ENCODE assay signal across 8 cellular contexts in genomic region chr6:140537834-140538680, GRCh38.
DNase-seq lines count a peak whose midpoint lies in the region; ATAC-seq and TF ChIP-seq lines count a peak whose summit lies in the region.

No MANE protein-coding gene starts in this region.

- peak; percentile 99 for DNase-seq in EL
- peak; percentile 91 for DNase-seq in RPMI7951 (ENCODE audit: low read depth)
- DNase-seq in foreskin melanocyte = peak; percentile 90
- peak; percentile 79 to 90 for DNase-seq in trophoblast cell
- no peak for DNase-seq in HT-29 (ENCODE audit: low spot score)
- DNase-seq in KG1 (lab: John Stamatoyannopoulos, UW) = no peak
- no peak for DNase-seq in NCI-H1930 (lab: John Stamatoyannopoulos, UW)
- no peak for DNase-seq in CD4-positive, alpha-beta T cell

- intact Hi-C loops in CD4-positive, alpha-beta T cell (cut with DNase I, micrococcal nuclease) = no loop called here

- no peak overlapping the region for H4K12ac ChIP-seq in trophoblast cell (ENCODE audit: low read depth, low read length)

- no CpG with 5 or more reads among the region's 8 CpGs for WGBS in trophoblast cell (ENCODE audit: extremely low coverage, insufficient coverage, insufficient read length)

- POLR2A ChIA-PET in CD4-positive, alpha-beta T cell (lab: Charles Lee) = no interaction called here

- H3K9me3 ChIP-seq in trophoblast cell (ENCODE audit: insufficient read depth, low read depth, low read length) = no peaks in the 10 kb centered on the region
- no peaks in the 10 kb centered on the region for H3K9me3 ChIP-seq in CD4-positive, alpha-beta T cell (ENCODE audit: control insufficient read depth, low read length)

- H3K9ac ChIP-seq in trophoblast cell (ENCODE audit: low read length) = no peak overlapping the region

- no peak overlapping the region for H2BK120ac ChIP-seq in trophoblast cell (ENCODE audit: insufficient read depth, low read length, poor library complexity)

- H3K27me3 Mint-ChIP-seq in CD4-positive, alpha-beta T cell = no peaks in the 10 kb centered on the region

- H3K9me3 Mint-ChIP-seq in CD4-positive, alpha-beta T cell = peaks cover 4% of the 10 kb centered on the region

- H3K4me3 Mint-ChIP-seq in CD4-positive, alpha-beta T cell = no peak overlapping the region

- H2BK12ac ChIP-seq in trophoblast cell (ENCODE audit: low read length) = no peak overlapping the region

- no peak overlapping the region for H4K91ac ChIP-seq in trophoblast cell (ENCODE audit: low read depth, low read length)

- H3K27me3 ChIP-seq in trophoblast cell (ENCODE audit: insufficient read depth, low read length) = no peaks in the 10 kb centered on the region
- no peaks in the 10 kb centered on the region for H3K27me3 ChIP-seq in CD4-positive, alpha-beta T cell (ENCODE audit: control insufficient read depth, insufficient read depth, low read length)

- no peaks in the 10 kb centered on the region for H3K4me1 Mint-ChIP-seq in CD4-positive, alpha-beta T cell (ENCODE audit: low read depth)

- no peak overlapping the region for H3K4ac ChIP-seq in trophoblast cell (ENCODE audit: low read depth, low read length)

- TF ChIP-seq CTCF in CD4-positive, alpha-beta T cell (IDR thresholded peaks at IDR 0.05) = no peak

- no peak overlapping the region for H4K8ac ChIP-seq in trophoblast cell (ENCODE audit: low read depth, low read length)

- H2AK5ac ChIP-seq in trophoblast cell (ENCODE audit: low read length) = no peak overlapping the region

- H2BK5ac ChIP-seq in trophoblast cell (ENCODE audit: low read depth, low read length, poor library complexity) = no peak overlapping the region

- H3K14ac ChIP-seq in trophoblast cell (ENCODE audit: low read length) = no peak overlapping the region

- no peak overlapping the region for H3K27ac Mint-ChIP-seq in CD4-positive, alpha-beta T cell

- no peaks in the 10 kb centered on the region for H3K36me3 Mint-ChIP-seq in CD4-positive, alpha-beta T cell (ENCODE audit: low read depth)

- CTCF ChIA-PET in CD4-positive, alpha-beta T cell (lab: Charles Lee) = no interaction called here

- ATAC-seq in CD4-positive, alpha-beta T cell (ENCODE audit: poor library complexity) = no peak

- no peak overlapping the region for H3K23ac ChIP-seq in trophoblast cell (ENCODE audit: low read length)

- no peak overlapping the region for H2AFZ ChIP-seq in trophoblast cell (ENCODE audit: insufficient read depth, low read length, poor library complexity)

- H3K4me3 ChIP-seq in trophoblast cell (ENCODE audit: low read depth, low read length) = no peak overlapping the region

- no peak overlapping the region for H3K4me2 ChIP-seq in trophoblast cell (ENCODE audit: low read length)

- no peak overlapping the region for H3K18ac ChIP-seq in trophoblast cell (ENCODE audit: low read length)

- H3K79me2 ChIP-seq in trophoblast cell (ENCODE audit: control insufficient read depth, insufficient read depth, low read length, poor library complexity) = no peaks in the 10 kb centered on the region

- peaks cover 0 to 2% of the 10 kb centered on the region in 2 experiments for H3K4me1 ChIP-seq in trophoblast cell (ENCODE audit: control insufficient read depth in 1 of 2, insufficient read depth in 2 of 2, low read length in 2 of 2)

- no peaks in the 10 kb centered on the region for H3K36me3 ChIP-seq in trophoblast cell (ENCODE audit: control insufficient read depth in 1 of 2, insufficient read depth in 2 of 2, low read length in 2 of 2)

- peak overlapping the region; percentile 96 for H3K27ac ChIP-seq in trophoblast cell (ENCODE audit: low read depth, low read length)
- no peak overlapping the region for H3K27ac ChIP-seq in CD4-positive, alpha-beta T cell (ENCODE audit: low read depth, low read length)

- peaks cover 5% of the 10 kb centered on the region for H3K79me1 ChIP-seq in trophoblast cell (ENCODE audit: low read length)

Comparison
In these comparisons a context has a peak if more than half of its experiments do, and no peak if none do; other contexts are left out.
1. DNase-seq: peak in EL (single experiment), RPMI7951 (single experiment), foreskin melanocyte (single experiment) and trophoblast cell (2 of 2); none in HT-29 (single experiment), KG1 (single experiment), NCI-H1930 (0 of 2) and CD4-positive, alpha-beta T cell (0 of 10).